19 cellular contexts compared by ENCODE assay signal in the genomic region with DNA sequence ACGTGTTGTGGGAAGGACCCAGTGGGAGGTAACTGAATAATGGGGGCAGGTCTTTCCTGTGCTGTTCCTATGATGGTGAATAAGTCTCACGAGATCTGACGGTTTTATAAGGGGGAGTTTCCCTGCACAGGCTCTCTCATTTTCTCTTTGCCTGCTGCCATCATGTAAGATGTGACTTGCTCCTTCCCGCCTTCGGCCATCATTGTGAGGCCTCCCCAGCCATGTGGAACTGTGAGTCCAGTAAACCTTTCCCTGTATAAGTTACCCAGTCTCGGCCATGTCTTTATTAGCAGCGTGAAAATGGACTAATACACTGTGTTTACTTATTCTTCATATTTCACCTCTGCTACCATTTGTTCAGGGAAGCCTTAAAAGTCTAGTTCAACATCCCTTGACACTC.
"Had no signal": no experiment of that assay in that cellular context is flagged by ENCODE, and none has a peak within 500 bp of the region (broad histone marks: within the 10 kb centered on the region; RNA-seq: fewer than 3 reads in every experiment).

No MANE protein-coding gene starts in this region.

- H3K4me1 ChIP-seq: psoas muscle had no signal

- DNase-seq: activated CD4-positive, alpha-beta T cell treated with anti-CD3 and anti-CD28 coated beads for 36 hours; activated CD4-positive, alpha-beta T cell treated with anti-CD3 and anti-CD28 coated beads, Interleukin-2, amount 50 U/mL, for 48 hours; activated naive CD4-positive, alpha-beta T cell treated with anti-CD3 and anti-CD28 coated beads, Interleukin-2, amount 50 U/mL, for 16 hours; amygdala; body of pancreas; caudate nucleus; erythroblast; midbrain; psoas muscle; right cardiac atrium; SK-N-SH; small intestine; stimulated activated CD4-positive, alpha-beta T cell treated with anti-CD3 and anti-CD28 coated beads, Interleukin-4, amount 100 ng/mL, for 1 hour had no signal

- H3K27me3 Mint-ChIP-seq: activated CD4-positive, alpha-beta T cell treated with anti-CD3 and anti-CD28 coated beads for 36 hours had no signal

- H3K9ac ChIP-seq: SK-N-SH had no signal

- H3K4me2 ChIP-seq: SK-N-SH had no signal

- H3K27ac ChIP-seq: body of pancreas, coronary artery, psoas muscle, thoracic aorta had no signal

- H3K9me3 ChIP-seq: body of pancreas, psoas muscle, SK-N-SH, thoracic aorta had no signal

- H3K4me3 ChIP-seq: body of pancreas, coronary artery, lung, psoas muscle, thoracic aorta had no signal

- H3K27me3 ChIP-seq: body of pancreas had no signal

- H3K36me3 ChIP-seq: thoracic aorta had no signal

- H3K9me2 ChIP-seq: SK-N-SH had no signal

- ATAC-seq: activated CD4-positive, alpha-beta T cell treated with anti-CD3 and anti-CD28 coated beads for 36 hours; body of pancreas; left lobe of liver; psoas muscle; right cardiac atrium; stimulated activated effector memory CD8-positive, alpha-beta T cell treated with anti-CD3 and anti-CD28 coated beads, Interleukin-12 subunit alpha, Interleukin-12 subunit beta, amount 100 ng/mL, for 72 hours had no signal

- H3K27ac Mint-ChIP-seq: stimulated activated effector memory CD8-positive, alpha-beta T cell treated with anti-CD3 and anti-CD28 coated beads, Interleukin-12 subunit alpha, Interleukin-12 subunit beta, amount 100 ng/mL, for 72 hours; T-helper 2 cell treated with Interferon-gamma antibody and Interleukin-4, amounts not matched to agents 5 μg/mL and 100 μg/mL, for 36 hours had no signal
